17 cellular contexts compared by ENCODE assay signal in the genomic region with DNA sequence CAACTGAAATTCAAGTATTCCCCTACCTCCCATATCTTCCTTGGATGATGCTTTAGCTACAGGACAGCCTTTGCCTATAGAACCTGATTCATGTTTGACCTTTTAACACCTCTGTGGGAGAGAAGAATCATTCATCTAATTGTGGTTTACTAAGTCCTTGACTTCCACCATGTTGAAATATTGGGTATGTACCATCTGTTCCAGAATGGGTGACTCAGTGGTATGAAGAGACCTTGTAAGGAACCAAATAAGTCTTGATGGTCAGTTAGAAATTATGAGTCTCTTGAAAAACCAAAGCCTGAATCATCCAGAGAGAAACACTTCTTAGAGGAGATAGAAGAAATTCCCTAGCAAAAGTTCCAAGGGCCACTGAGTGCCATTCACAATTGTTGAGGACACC. TPM values are rescaled to one million over a fixed set of nuclear protein-coding genes. Genes with fewer than 3 reads are reported as not detected.
DNase-seq lines count a peak whose midpoint lies in the region; ATAC-seq, FAIRE-seq and TF ChIP-seq lines count a peak whose summit lies in the region.
"Had no signal": no experiment of that assay in that cellular context is flagged by ENCODE, and none has a peak within 500 bp of the region (broad histone marks: within the 10 kb centered on the region; RNA-seq: fewer than 3 reads in every experiment).

No MANE protein-coding gene starts in this region.

- no peak for DNase-seq in activated naive CD8-positive, alpha-beta T cell treated with anti-CD3 and anti-CD28 coated beads, Interleukin-2, amount 50 U/mL, for 24 hours
- DNase-seq in activated naive CD8-positive, alpha-beta T cell treated with anti-CD3 and anti-CD28 coated beads for 36 hours: no peak
- DNase-seq in RCC 7860 (ENCODE audit: low spot score) (peak; percentile 91), fibroblast of peridontal ligament (ENCODE audit: extremely low read depth) (peak; percentile 72), Kasumi-1 (lab: John Stamatoyannopoulos, UW) (no peak), endodermal cell (no peak)
- DNase-seq in stimulated activated effector memory CD8-positive, alpha-beta T cell treated with anti-CD3 and anti-CD28 coated beads, Interleukin-12 subunit alpha, Interleukin-12 subunit beta, amount 100 ng/mL, for 72 hours (ENCODE audit: low spot score in 2 of 2): no peak
- DNase-seq: activated CD8-positive, alpha-beta memory T cell treated with anti-CD3 and anti-CD28 coated beads, Interleukin-2, amount 50 U/mL, for 48 hours; cerebellar nuclear complex; head of caudate nucleus; kidney glomerular epithelial cell; NCI-H1048; T-helper 17 cell had no signal

- no peak overlapping the region for H3K27ac ChIP-seq in endodermal cell (ENCODE audit: low read depth, low read length)

- H3K36me3 Mint-ChIP-seq in activated naive CD8-positive, alpha-beta T cell treated with anti-CD3 and anti-CD28 coated beads, Interleukin-2, amount 50 U/mL, for 24 hours (ENCODE audit: low read depth): peaks cover 55% of the 10 kb centered on the region
- peaks cover 53% of the 10 kb centered on the region for H3K36me3 Mint-ChIP-seq in activated naive CD8-positive, alpha-beta T cell treated with anti-CD3 and anti-CD28 coated beads for 36 hours
- H3K36me3 Mint-ChIP-seq in stimulated activated effector memory CD8-positive, alpha-beta T cell treated with anti-CD3 and anti-CD28 coated beads, Interleukin-12 subunit alpha, Interleukin-12 subunit beta, amount 100 ng/mL, for 72 hours: no peaks in the 10 kb centered on the region
- H3K36me3 Mint-ChIP-seq in endodermal cell (ENCODE audit: low read depth): peaks cover 54% of the 10 kb centered on the region

- no peak overlapping the region for H3K9ac ChIP-seq in endodermal cell (ENCODE audit: extremely low read depth, low read length, poor library complexity, severe bottlenecking)

- H3K9me3 ChIP-seq in endodermal cell (ENCODE audit: control insufficient read depth, low read length): no peaks in the 10 kb centered on the region

- H3K27me3 ChIP-seq in endodermal cell (ENCODE audit: control insufficient read depth, insufficient read depth, low read length, poor library complexity, severe bottlenecking): no peaks in the 10 kb centered on the region

- no peaks in the 10 kb centered on the region for H3K4me1 ChIP-seq in endodermal cell (ENCODE audit: control insufficient read depth, insufficient read depth, low read length)

- no peak overlapping the region for H3K4me3 Mint-ChIP-seq in activated naive CD8-positive, alpha-beta T cell treated with anti-CD3 and anti-CD28 coated beads, Interleukin-2, amount 50 U/mL, for 24 hours
- H3K4me3 Mint-ChIP-seq in activated naive CD8-positive, alpha-beta T cell treated with anti-CD3 and anti-CD28 coated beads for 36 hours: no peak overlapping the region
- H3K4me3 Mint-ChIP-seq in stimulated activated effector memory CD8-positive, alpha-beta T cell treated with anti-CD3 and anti-CD28 coated beads, Interleukin-12 subunit alpha, Interleukin-12 subunit beta, amount 100 ng/mL, for 72 hours: no peak overlapping the region
- no peak overlapping the region for H3K4me3 Mint-ChIP-seq in endodermal cell
- H3K4me3 Mint-ChIP-seq: T-helper 17 cell had no signal

- H3K4me1 Mint-ChIP-seq in activated naive CD8-positive, alpha-beta T cell treated with anti-CD3 and anti-CD28 coated beads, Interleukin-2, amount 50 U/mL, for 24 hours: peaks cover 50% of the 10 kb centered on the region
- H3K4me1 Mint-ChIP-seq in activated naive CD8-positive, alpha-beta T cell treated with anti-CD3 and anti-CD28 coated beads for 36 hours: peaks cover 35% of the 10 kb centered on the region
- H3K4me1 Mint-ChIP-seq in stimulated activated effector memory CD8-positive, alpha-beta T cell treated with anti-CD3 and anti-CD28 coated beads, Interleukin-12 subunit alpha, Interleukin-12 subunit beta, amount 100 ng/mL, for 72 hours: peaks cover 46% of the 10 kb centered on the region
- no peaks in the 10 kb centered on the region for H3K4me1 Mint-ChIP-seq in endodermal cell
- H3K4me1 Mint-ChIP-seq: T-helper 17 cell had no signal

- H3K9me3 Mint-ChIP-seq in activated naive CD8-positive, alpha-beta T cell treated with anti-CD3 and anti-CD28 coated beads, Interleukin-2, amount 50 U/mL, for 24 hours: no peaks in the 10 kb centered on the region
- H3K9me3 Mint-ChIP-seq in activated naive CD8-positive, alpha-beta T cell treated with anti-CD3 and anti-CD28 coated beads for 36 hours: no peaks in the 10 kb centered on the region
- H3K9me3 Mint-ChIP-seq in stimulated activated effector memory CD8-positive, alpha-beta T cell treated with anti-CD3 and anti-CD28 coated beads, Interleukin-12 subunit alpha, Interleukin-12 subunit beta, amount 100 ng/mL, for 72 hours: no peaks in the 10 kb centered on the region
- H3K9me3 Mint-ChIP-seq in endodermal cell: no peaks in the 10 kb centered on the region
- H3K9me3 Mint-ChIP-seq: activated naive CD4-positive, alpha-beta T cell treated with anti-CD3 and anti-CD28 coated beads, Interleukin-2, amount 50 U/mL, for 72 hours had no signal

- H3K27ac Mint-ChIP-seq in activated naive CD8-positive, alpha-beta T cell treated with anti-CD3 and anti-CD28 coated beads, Interleukin-2, amount 50 U/mL, for 24 hours: peak overlapping the region; percentile 52
- H3K27ac Mint-ChIP-seq in activated naive CD8-positive, alpha-beta T cell treated with anti-CD3 and anti-CD28 coated beads for 36 hours: no peak overlapping the region
- peak overlapping the region; percentile 70 for H3K27ac Mint-ChIP-seq in stimulated activated effector memory CD8-positive, alpha-beta T cell treated with anti-CD3 and anti-CD28 coated beads, Interleukin-12 subunit alpha, Interleukin-12 subunit beta, amount 100 ng/mL, for 72 hours
- H3K27ac Mint-ChIP-seq in endodermal cell: no peak overlapping the region
- H3K27ac Mint-ChIP-seq: T-helper 17 cell had no signal

- H3K36me3 ChIP-seq in endodermal cell (ENCODE audit: control insufficient read depth, insufficient read depth, low read length): peaks cover 85% of the 10 kb centered on the region

- peak; percentile 70 for ATAC-seq in activated naive CD8-positive, alpha-beta T cell treated with anti-CD3 and anti-CD28 coated beads, Interleukin-2, amount 50 U/mL, for 24 hours
- peak; percentile 65 for ATAC-seq in stimulated activated effector memory CD8-positive, alpha-beta T cell treated with anti-CD3 and anti-CD28 coated beads, Interleukin-12 subunit alpha, Interleukin-12 subunit beta, amount 100 ng/mL, for 72 hours
- no peak for ATAC-seq in HG02840 (IDR thresholded peaks at IDR 0.05; ENCODE audit: low FRiP score, unreplicated experiment)
- ATAC-seq: activated CD4-positive, CD25-positive, alpha-beta regulatory T cell treated with anti-CD3 and anti-CD28 coated beads, Interleukin-2, amount 50 U/mL, for 24 hours; T-helper 17 cell had no signal

- no peak for TF ChIP-seq CTCF in endodermal cell (conservative IDR thresholded peaks at IDR 0.05)

- H3K27me3 Mint-ChIP-seq in activated naive CD8-positive, alpha-beta T cell treated with anti-CD3 and anti-CD28 coated beads, Interleukin-2, amount 50 U/mL, for 24 hours: no peaks in the 10 kb centered on the region
- H3K27me3 Mint-ChIP-seq in activated naive CD8-positive, alpha-beta T cell treated with anti-CD3 and anti-CD28 coated beads for 36 hours: no peaks in the 10 kb centered on the region
- H3K27me3 Mint-ChIP-seq in endodermal cell (ENCODE audit: insufficient read depth): no peaks in the 10 kb centered on the region
- H3K27me3 Mint-ChIP-seq: T-helper 17 cell had no signal

- no peak overlapping the region for H3K4me3 ChIP-seq in endodermal cell (ENCODE audit: low read length)

- peak; percentile 92 for FAIRE-seq in RCC 7860 (lab: Jason Lieb, UNC)
- FAIRE-seq: endometrium had no signal

RNA-seq across cellular contexts. Expression of a gene that starts 27.5 kb away (rescaled TPM):
- 10 to 100 TPM; 72.6 to 76.4 TPM for total RNA-seq in activated naive CD8-positive, alpha-beta T cell treated with anti-CD3 and anti-CD28 coated beads for 36 hours
- 10 to 100 TPM; 41.6 to 42.4 TPM for total RNA-seq in endodermal cell
- 51.0 TPM for polyA plus RNA-seq in endodermal cell (2013, experiment 1 of 2)
- 54.2 TPM for polyA plus RNA-seq in endodermal cell (2013, experiment 2 of 2)

RNA-seq across cellular contexts. Expression of a gene that starts 36.6 kb away (rescaled TPM):
- total RNA-seq in activated naive CD8-positive, alpha-beta T cell treated with anti-CD3 and anti-CD28 coated beads for 36 hours: under 1 TPM; 0.12 to 0.27 TPM
- 1 to 10 TPM; 1.5 to 1.6 TPM for total RNA-seq in endodermal cell
- 7.3 TPM for polyA plus RNA-seq in endodermal cell (2013, experiment 1 of 2)
- 12.0 TPM for polyA plus RNA-seq in endodermal cell (2013, experiment 2 of 2)
- total RNA-seq: T-helper 17 cell had no signal

Comparison
In these comparisons a context has a peak if more than half of its experiments do, and no peak if none do; other contexts are left out.
1. H3K27ac Mint-ChIP-seq: peak in activated naive CD8-positive, alpha-beta T cell treated with anti-CD3 and anti-CD28 coated beads, Interleukin-2, amount 50 U/mL, for 24 hours (single experiment) and stimulated activated effector memory CD8-positive, alpha-beta T cell treated with anti-CD3 and anti-CD28 coated beads, Interleukin-12 subunit alpha, Interleukin-12 subunit beta, amount 100 ng/mL, for 72 hours (single experiment); none in activated naive CD8-positive, alpha-beta T cell treated with anti-CD3 and anti-CD28 coated beads for 36 hours (single experiment) and endodermal cell (single experiment).
2. DNase-seq: peak in RCC 7860 (single experiment) and fibroblast of peridontal ligament (single experiment); none in activated naive CD8-positive, alpha-beta T cell treated with anti-CD3 and anti-CD28 coated beads, Interleukin-2, amount 50 U/mL, for 24 hours (single experiment), activated naive CD8-positive, alpha-beta T cell treated with anti-CD3 and anti-CD28 coated beads for 36 hours (single experiment), stimulated activated effector memory CD8-positive, alpha-beta T cell treated with anti-CD3 and anti-CD28 coated beads, Interleukin-12 subunit alpha, Interleukin-12 subunit beta, amount 100 ng/mL, for 72 hours (0 of 2), Kasumi-1 (0 of 2) and endodermal cell (single experiment).